8 cellular contexts compared by ENCODE assay signal in genomic region chr11:121023848-121024751, GRCh38. TPM values are rescaled to one million over a fixed set of nuclear protein-coding genes. Genes with fewer than 3 reads are reported as not detected.
A peak's percentile ranks its signal among the peaks of the same experiment; 100 is the strongest.
DNase-seq lines count a peak whose midpoint lies in the region; ATAC-seq and TF ChIP-seq lines count a peak whose summit lies in the region.

Gene TBCEL, plus strand, starts transcription at chr11:121024102. Its CDS starts 21,589 bp downstream, at chr11:121045691.

- peaks cover 4% of the 10 kb centered on the region for H3K27me3 ChIP-seq in AG04450 (ENCODE audit: control insufficient read depth, insufficient read depth, low read length)

- no peak for TF ChIP-seq CTCF in AG04450 (IDR thresholded peaks at IDR 0.05; ENCODE audit: low read depth, low read length)

- H3K4me3 ChIP-seq in AG04450 (ENCODE audit: low read depth, low read length): peak within 1 kb of the TSS; percentile 98

- ATAC-seq in GM18870 (IDR thresholded peaks at IDR 0.05; ENCODE audit: unreplicated experiment) (peak; percentile 82), HG03135 (IDR thresholded peaks at IDR 0.05; ENCODE audit: unreplicated experiment) (peak; percentile 89)

- CTCF ChIA-PET in AG04450 (lab: Charles Lee): interaction anchor here (1.2 to 1.4 kb wide), 2 partner anchors 171 to 339 kb away, joined by 3 read pairs; no protein-coding TSS in a partner anchor

- peak; percentile 50 for DNase-seq in AG04450 (ENCODE audit: low read depth, low spot score)
- peak; percentile 95 for DNase-seq in NCI-H2227 (lab: John Stamatoyannopoulos, UW; ENCODE audit: unreplicated experiment)
- DNase-seq in activated CD4-positive, CD25-positive, alpha-beta regulatory T cell treated with anti-CD3 and anti-CD28 coated beads, Interleukin-2, amount 50 U/mL, for 72 hours: peak; percentile 88
- DNase-seq in cerebellum (ENCODE audit: low spot score): peak; percentile 97
- peak; percentile 56 for DNase-seq in kidney glomerular epithelial cell (lab: John Stamatoyannopoulos, UW)
- DNase-seq in stimulated activated CD4-positive, alpha-beta T cell treated with anti-CD3 and anti-CD28 coated beads, Interleukin-1b, Interleukin-23, amount 100 ng/mL, for 24 hours (ENCODE audit: low read depth in 4 of 4, low spot score in 1 of 4): peak; percentile 59 to 80 (median 70)

- peak within 1 kb of the TSS; percentile 52 for H3K27ac ChIP-seq in AG04450 (ENCODE audit: low read depth, low read length)

- POLR2A ChIA-PET in AG04450 (lab: Yijun Ruan, JAX): interaction anchor here (0.6 to 0.7 kb wide), 4 partner anchors 10 to 614 kb away, joined by 3 to 4 read pairs (median 3); no protein-coding TSS in a partner anchor

- no peaks in the 10 kb centered on the region for H3K9me3 ChIP-seq in AG04450 (ENCODE audit: control insufficient read depth, insufficient read depth, low read length)

RNA-seq across cellular contexts. Expression of gene TBCEL, which starts in this region (rescaled TPM):
- polyA plus RNA-seq in AG04450 (2011; rRNA removed): 16.1 and 19.3 TPM in 2 replicates
- polyA minus RNA-seq in AG04450 (2011; rRNA and poly(A)+ RNA removed): 18.3 and 35.2 TPM in 2 replicates
- 36.3 TPM for total RNA-seq in cerebellum

Comparison
In these comparisons a context has a peak if more than half of its experiments do, and no peak if none do; other contexts are left out.
1. Peak in every context shown above with its lines: DNase-seq, ATAC-seq, H3K4me3 ChIP-seq and H3K27ac ChIP-seq.